In the genomic region with DNA sequence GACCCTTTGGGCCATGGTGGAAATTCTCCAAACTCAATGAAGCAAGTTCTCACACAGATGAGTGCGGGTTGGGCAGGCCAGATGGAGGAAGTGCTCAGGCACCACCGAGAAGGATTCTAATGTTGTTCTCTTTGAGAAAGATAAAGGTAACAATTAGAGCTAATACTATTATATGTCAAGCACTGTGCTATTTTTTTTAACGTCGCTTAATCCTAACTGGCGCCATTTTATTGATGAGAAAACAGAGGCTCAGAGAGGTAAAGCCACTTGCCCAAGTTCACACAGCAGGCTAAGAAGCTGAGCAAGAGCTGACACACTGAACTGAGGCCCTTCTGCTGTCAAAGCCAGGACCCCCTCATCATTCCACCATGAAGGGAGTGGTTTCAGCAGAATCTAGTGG, we compare ENCODE assay signal across 8 cellular contexts. TPM values are rescaled to one million over a fixed set of nuclear protein-coding genes. Genes with fewer than 3 reads are reported as not detected.
DNase-seq lines count a peak whose midpoint lies in the region; ATAC-seq, FAIRE-seq and TF ChIP-seq lines count a peak whose summit lies in the region.

No MANE protein-coding gene starts in this region.

- peak overlapping the region in 3 of 10 donors; percentile 88 to 91 (median 88) for H3K27ac ChIP-seq in heart right ventricle
- H3K27ac ChIP-seq in upper lobe of right lung, result peak overlapping the region; percentile 93

- no peaks in the 10 kb centered on the region for H3K27me3 Mint-ChIP-seq in activated naive CD8-positive, alpha-beta T cell treated with anti-CD3 and anti-CD28 coated beads, Interleukin-2, amount 50 U/mL, for 24 hours

- intact Hi-C loops in heart right ventricle (cut with DNase I) (loop anchor here in 3 of 10 donors (2.0 to 10.0 kb wide), 3 partner anchors 52 to 300 kb away; a partner anchor contains a TSS), left ventricle myocardium superior (cut with micrococcal nuclease) (loop anchor here (10.0 kb wide), 1 partner anchor 50 kb away; no protein-coding TSS in a partner anchor), lower leg skin (cut with DNase I; ENCODE audit: low total_unique reads) (loop anchor here (5.0 kb wide), 1 partner anchor 53 kb away; no protein-coding TSS in a partner anchor), upper lobe of right lung (cut with DNase I) (no loop called here)

- peak overlapping the region; percentile 97 for H3K4me3 Mint-ChIP-seq in activated naive CD8-positive, alpha-beta T cell treated with anti-CD3 and anti-CD28 coated beads, Interleukin-2, amount 50 U/mL, for 24 hours

- H3K36me3 Mint-ChIP-seq in activated naive CD8-positive, alpha-beta T cell treated with anti-CD3 and anti-CD28 coated beads, Interleukin-2, amount 50 U/mL, for 24 hours (ENCODE audit: low read depth), result peaks cover 37% of the 10 kb centered on the region

- no peak for TF ChIP-seq POLR2A in lower leg skin (IDR thresholded peaks at IDR 0.05)

- H3K36me3 ChIP-seq in heart right ventricle (peaks cover 0 to 2% (median 0%) of the 10 kb centered on the region in 9 donors), upper lobe of right lung (peaks cover 1% of the 10 kb centered on the region)

- peak overlapping the region; percentile 97 for H3K27ac Mint-ChIP-seq in activated naive CD8-positive, alpha-beta T cell treated with anti-CD3 and anti-CD28 coated beads, Interleukin-2, amount 50 U/mL, for 24 hours

- whole genome bisulfite sequencing in heart right ventricle, 2 donors, result 29 to 30% methylated on average over 5 of the region's 5 CpGs
- WGBS in lower leg skin, 2 donors, result 25 to 28% methylated on average over 5 of the region's 5 CpGs

- ATAC-seq in heart right ventricle (no peak), left ventricle myocardium superior (no peak), upper lobe of right lung (no peak)
- ATAC-seq in activated naive CD8-positive, alpha-beta T cell treated with anti-CD3 and anti-CD28 coated beads, Interleukin-2, amount 50 U/mL, for 24 hours, result no peak

- no peak for DNase-seq in heart right ventricle
- no peak for DNase-seq in left ventricle myocardium superior
- no peak for DNase-seq in activated naive CD8-positive, alpha-beta T cell treated with anti-CD3 and anti-CD28 coated beads, Interleukin-2, amount 50 U/mL, for 24 hours
- no peak for DNase-seq in lower leg skin (ENCODE audit: low spot score in 2 of 2)
- DNase-seq in upper lobe of right lung, result no peak
- no peak for DNase-seq in urothelium cell line (ENCODE audit: low spot score)
- DNase-seq in D341Med (ENCODE audit: low spot score), result no peak
- DNase-seq in T-helper 9 cell, result no peak

- H3K4me1 Mint-ChIP-seq in activated naive CD8-positive, alpha-beta T cell treated with anti-CD3 and anti-CD28 coated beads, Interleukin-2, amount 50 U/mL, for 24 hours, result peaks cover 56% of the 10 kb centered on the region

- peaks cover 4 to 54% (median 46%) of the 10 kb centered on the region in 9 donors for H3K4me1 ChIP-seq in heart right ventricle
- H3K4me1 ChIP-seq in upper lobe of right lung, result peaks cover 32% of the 10 kb centered on the region

- H3K9me3 ChIP-seq in heart right ventricle (no peaks in the 10 kb centered on the region), upper lobe of right lung (no peaks in the 10 kb centered on the region)

- TF ChIP-seq CTCF in heart right ventricle (IDR thresholded peaks at IDR 0.05) (no peak), lower leg skin (IDR thresholded peaks at IDR 0.05) (no peak), upper lobe of right lung (IDR thresholded peaks at IDR 0.05) (no peak)

- FAIRE-seq in urothelium cell line (lab: Jason Lieb, UNC), result no peak

- no peaks in the 10 kb centered on the region for H3K9me3 Mint-ChIP-seq in activated naive CD8-positive, alpha-beta T cell treated with anti-CD3 and anti-CD28 coated beads, Interleukin-2, amount 50 U/mL, for 24 hours

- H3K4me3 ChIP-seq in heart right ventricle (peak overlapping the region; percentile 53 to 97 (median 78)), lower leg skin (ENCODE audit: low read depth, poor library complexity, severe bottlenecking) (peak overlapping the region; percentile 80), upper lobe of right lung (peak overlapping the region; percentile 96)

- H3K27me3 ChIP-seq in heart right ventricle (no peaks in the 10 kb centered on the region), upper lobe of right lung (no peaks in the 10 kb centered on the region)

RNA-seq across cellular contexts. Expression of a gene that starts 1.0 kb away (rescaled TPM):
- total RNA-seq in heart right ventricle, result 10 to 100 TPM; 52.7 to 95.4 (median 67.4) TPM
- polyA plus RNA-seq in heart right ventricle, result 100 to 1,000 TPM; 102 to 192 TPM
- 57.3 TPM for total RNA-seq in left ventricle myocardium superior
- total RNA-seq in lower leg skin, result 100 to 1,000 TPM; 167 to 224 (median 174) TPM
- total RNA-seq in upper lobe of right lung, result 123 TPM

RNA-seq across cellular contexts. Expression of a gene that starts 11.2 kb away (rescaled TPM):
- 10 to 100 TPM; 10.1 to 43.5 (median 37.6) TPM for total RNA-seq in heart right ventricle
- 10 to 100 TPM in 1 of 2 donors, 1 to 10 TPM in 1; 7.3 to 17.3 TPM for polyA plus RNA-seq in heart right ventricle
- total RNA-seq in left ventricle myocardium superior, result 27.3 TPM
- 10 to 100 TPM; 14.8 to 29.0 (median 19.7) TPM for total RNA-seq in lower leg skin
- 16.7 TPM for total RNA-seq in upper lobe of right lung
